1 cellular context compared by ENCODE assay signal in the genomic region with DNA sequence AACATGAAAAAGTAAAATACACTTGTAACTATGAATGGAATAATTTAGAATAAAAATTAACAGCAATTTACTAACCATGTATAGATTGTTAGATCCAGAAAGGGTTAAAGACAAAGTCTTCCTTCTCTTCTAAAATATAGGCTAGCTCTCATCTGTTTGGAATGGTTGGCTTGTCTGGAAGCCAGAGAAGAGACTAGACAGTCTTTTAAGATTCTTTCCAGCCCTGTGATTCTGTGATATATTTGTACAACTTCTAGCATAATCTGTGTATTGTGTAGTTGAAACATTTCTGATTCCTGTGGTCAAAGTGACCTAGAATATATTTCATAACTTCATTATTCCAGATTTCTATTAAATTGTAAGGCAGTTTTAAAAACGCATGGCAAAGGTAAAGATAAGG.
TF ChIP-seq lines count a peak whose summit lies in the region.

No MANE protein-coding gene starts in this region.

TF ChIP-seq in IMR-90, 13 proteins besides CTCF, POLR2A, EP300 and RAD21 (continued from another document):
- TF ChIP-seq RCOR1 (IDR thresholded peaks at IDR 0.05; ENCODE audit: insufficient replicate concordance, low read length), result no peak
- TF ChIP-seq CHD1 (IDR thresholded peaks at IDR 0.05; ENCODE audit: low read depth, low read length), result no peak
- no peak for TF ChIP-seq BHLHE40 (IDR thresholded peaks at IDR 0.05; ENCODE audit: low read depth, low read length)
- TF ChIP-seq, protein P1, sequence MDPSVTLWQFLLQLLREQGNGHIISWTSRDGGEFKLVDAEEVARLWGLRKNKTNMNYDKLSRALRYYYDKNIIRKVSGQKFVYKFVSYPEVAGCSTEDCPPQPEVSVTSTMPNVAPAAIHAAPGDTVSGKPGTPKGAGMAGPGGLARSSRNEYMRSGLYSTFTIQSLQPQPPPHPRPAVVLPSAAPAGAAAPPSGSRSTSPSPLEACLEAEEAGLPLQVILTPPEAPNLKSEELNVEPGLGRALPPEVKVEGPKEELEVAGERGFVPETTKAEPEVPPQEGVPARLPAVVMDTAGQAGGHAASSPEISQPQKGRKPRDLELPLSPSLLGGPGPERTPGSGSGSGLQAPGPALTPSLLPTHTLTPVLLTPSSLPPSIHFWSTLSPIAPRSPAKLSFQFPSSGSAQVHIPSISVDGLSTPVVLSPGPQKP (IDR thresholded peaks at IDR 0.05; ENCODE audit: borderline replicate concordance, low read depth, low read length), result no peak
- TF ChIP-seq NFE2L2 (IDR thresholded peaks at IDR 0.05; ENCODE audit: low read depth, low read length), result no peak
- TF ChIP-seq RFX5 (IDR thresholded peaks at IDR 0.05; ENCODE audit: low read depth, low read length), result no peak
